In genomic region chr12:111757361-111758119, GRCh38 we compare ENCODE assay signal across 8 cellular contexts. TPM values are rescaled to one million over a fixed set of nuclear protein-coding genes. Genes with fewer than 3 reads are reported as not detected.
A peak's percentile ranks its signal among the peaks of the same experiment; 100 is the strongest.
DNase-seq lines count a peak whose midpoint lies in the region; ATAC-seq and TF ChIP-seq lines count a peak whose summit lies in the region.

No MANE protein-coding gene starts in this region.

- no peak overlapping the region for H3K27ac ChIP-seq in KMS-11
- peak overlapping the region; percentile 76 for H3K27ac ChIP-seq in caudate nucleus (ENCODE audit: low read depth, low read length)

- peak; percentile 36 for ATAC-seq in GM18861 (IDR thresholded peaks at IDR 0.05; ENCODE audit: unreplicated experiment)
- ATAC-seq in HG03457 (IDR thresholded peaks at IDR 0.05; ENCODE audit: unreplicated experiment), result no peak
- no peak for ATAC-seq in HG03378 (IDR thresholded peaks at IDR 0.05; ENCODE audit: unreplicated experiment)

- no peaks in the 10 kb centered on the region for H3K36me3 ChIP-seq in KMS-11 (ENCODE audit: insufficient read depth)

- H3K4me1 ChIP-seq in KMS-11 (ENCODE audit: low read depth, poor library complexity, severe bottlenecking), result peaks cover 9% of the 10 kb centered on the region

- no peak overlapping the region for H2AFZ ChIP-seq in KMS-11 (ENCODE audit: low read depth)

- H3K9ac ChIP-seq in KMS-11, result no peak overlapping the region

- H4K20me1 ChIP-seq in KMS-11 (ENCODE audit: insufficient read depth), result no peaks in the 10 kb centered on the region

- TF ChIP-seq CTCF in KMS-11 (conservative IDR thresholded peaks at IDR 0.05; ENCODE audit: low read depth, low read length), result no peak

- H3K27me3 ChIP-seq in KMS-11 (ENCODE audit: insufficient read depth, low read depth), result no peaks in the 10 kb centered on the region

- DNase-seq in caudate nucleus (lab: John Stamatoyannopoulos, UW) (peak in 30 of 61 donors; percentile 7 to 71 (median 22)), mucosa of gallbladder (ENCODE audit: low spot score) (peak; percentile 51), D341Med (ENCODE audit: low spot score) (no peak), SW480 (ENCODE audit: low spot score) (no peak)

- peak overlapping the region; percentile 21; the same call in 1 of the 2 replicates for H3K4me2 ChIP-seq in KMS-11

- no peak overlapping the region for H3K4me3 ChIP-seq in KMS-11 (IDR thresholded peaks at IDR 0.05; ENCODE audit: insufficient read depth, low read depth, low read length)

- no peaks in the 10 kb centered on the region for H3K79me2 ChIP-seq in KMS-11 (ENCODE audit: insufficient read depth, low read depth)

RNA-seq across cellular contexts. Expression of gene ALDH2, which starts 9.2 kb away (rescaled TPM):
- 259 TPM for total RNA-seq in mucosa of gallbladder
